ENCODE assay signal across 22 cellular contexts in genomic region chr2:190554357-190555006, GRCh38. TPM values are rescaled to one million over a fixed set of nuclear protein-coding genes. Genes with fewer than 3 reads are reported as not detected.
DNase-seq lines count a peak whose midpoint lies in the region; ATAC-seq, FAIRE-seq and TF ChIP-seq lines count a peak whose summit lies in the region.
"Had no signal": no experiment of that assay in that cellular context is flagged by ENCODE, and none has a peak within 500 bp of the region (broad histone marks: within the 10 kb centered on the region; RNA-seq: fewer than 3 reads in every experiment).

No MANE protein-coding gene starts in this region.

- no peak overlapping the region for H3K14ac ChIP-seq in mesenchymal stem cell (ENCODE audit: low read length in 2 of 2)

- H3K9ac ChIP-seq in HepG2 (ENCODE audit: insufficient read depth, low read depth, low read length) = no peak overlapping the region
- H3K9ac ChIP-seq in mesenchymal stem cell (ENCODE audit: low read length) = no peak overlapping the region
- H3K9ac ChIP-seq: BLaER1 had no signal

- H3K79me2 ChIP-seq in HepG2 (ENCODE audit: insufficient read depth, low read length) = no peaks in the 10 kb centered on the region

- TF ChIP-seq POLR2A in HepG2 (IDR thresholded peaks at IDR 0.05; ENCODE audit: insufficient read depth in 1 of 2, low read depth in 2 of 2, low read length in 2 of 2) = no peak
- TF ChIP-seq POLR2A in right lobe of liver (IDR thresholded peaks at IDR 0.05) = no peak

- H3K27ac ChIP-seq in HepG2 (ENCODE audit: extremely low read length, insufficient read depth, low read length) = no peak overlapping the region
- H3K27ac ChIP-seq in right lobe of liver = no peak overlapping the region
- no peak overlapping the region for H3K27ac ChIP-seq in mesenchymal stem cell (ENCODE audit: low read length, poor library complexity, severe bottlenecking)
- H3K27ac ChIP-seq: A549, BLaER1 had no signal

- H3K36me3 ChIP-seq in HepG2 (replicated peaks in 1 of 2; ENCODE audit: control insufficient read depth in 1 of 2, insufficient read depth in 2 of 2, low read length in 2 of 2) (no peaks in the 10 kb centered on the region), right lobe of liver (no peaks in the 10 kb centered on the region), mesenchymal stem cell (ENCODE audit: control insufficient read depth in 1 of 2, insufficient read depth in 2 of 2, low read depth in 1 of 2, low read length in 2 of 2) (no peaks in the 10 kb centered on the region)

- in situ Hi-C loops in HepG2 (cut with HindIII; ENCODE audit: extremely low pct_ligation_motif_present, low pct_unique_long_range_greater_than_20kb) = no loop called here

- H4K91ac ChIP-seq in mesenchymal stem cell (ENCODE audit: low read length) = no peak overlapping the region

- BruUV-seq in HepG2 (replicated peaks; lab: Mats Ljungman, UMichigan) = no TSS peak

- POLR2A ChIA-PET in HepG2 (lab: Yijun Ruan, JAX) = no interaction called here

- no peak overlapping the region for H3K4ac ChIP-seq in mesenchymal stem cell (ENCODE audit: low read depth in 1 of 2, low read length in 2 of 2)

- CTCF ChIA-PET in HepG2 (lab: Yijun Ruan, JAX; ENCODE audit: low intra/inter-chr PET ratio, low total read pairs) = no interaction called here

- peak; percentile 85 for ATAC-seq in HepG2
- ATAC-seq in right lobe of liver = no peak
- ATAC-seq: A549 had no signal

- peaks cover 15% of the 10 kb centered on the region for H3K4me1 ChIP-seq in HepG2 (ENCODE audit: insufficient read depth, low read length)
- no peaks in the 10 kb centered on the region for H3K4me1 ChIP-seq in right lobe of liver
- no peaks in the 10 kb centered on the region for H3K4me1 ChIP-seq in mesenchymal stem cell (ENCODE audit: control insufficient read depth, insufficient read depth, low read depth, low read length)
- H3K4me1 ChIP-seq: A549 had no signal

- H3K79me1 ChIP-seq in mesenchymal stem cell (replicated peaks; ENCODE audit: low read length, poor library complexity, severe bottlenecking) = no peaks in the 10 kb centered on the region

- H3K9me3 ChIP-seq in HepG2 (ENCODE audit: low read length) (no peaks in the 10 kb centered on the region), right lobe of liver (no peaks in the 10 kb centered on the region), mesenchymal stem cell (ENCODE audit: control insufficient read depth, low read length) (no peaks in the 10 kb centered on the region)

- H3K23ac ChIP-seq in mesenchymal stem cell (ENCODE audit: low read length in 2 of 2) = no peak overlapping the region

- TF ChIP-seq EP300 in HepG2 (IDR thresholded peaks at IDR 0.05; ENCODE audit: low read depth in 2 of 2, low read length in 2 of 2) (no peak), HepG2 (CRISPR knock-in tag; IDR thresholded peaks at IDR 0.05; ENCODE audit: borderline replicate concordance) (no peak)

- DNase-seq in HepG2 (ENCODE audit: low spot score) (peak; percentile 51), right lobe of liver (no peak), choroid plexus epithelial cell (ENCODE audit: low read depth) (peak; percentile 7), mesenchymal stem cell (no peak), D721Med (ENCODE audit: insufficient read length, low spot score) (no peak)
- DNase-seq in effector CD8-positive, alpha-beta T cell (lab: John Stamatoyannopoulos, UW) = no peak
- DNase-seq in stimulated activated naive CD4-positive, alpha-beta T cell treated with Interleukin-2 at 50 U/mL for 16 hours (lab: John Stamatoyannopoulos, UW) = no peak
- DNase-seq: CD4-positive, alpha-beta memory T cell; DND-41; GOT3; KG1; NCI-H1105 treated with DMSO at 0.1 percent for 48 hours; NCI-H1694; NCI-H446; NCI-H69; NK-92 treated with Interleukin-12 subunit alpha and Interleukin-12 subunit beta, amount 100 ng/mL, for 24 hours; Right ventricle myocardium superior; SW 1271 had no signal

- TF ChIP-seq RAD21 in HepG2 (CRISPR knock-in tag; IDR thresholded peaks at IDR 0.05) = no peak

- H2BK120ac ChIP-seq in mesenchymal stem cell (ENCODE audit: low read depth, low read length) = no peak overlapping the region

- H2BK5ac ChIP-seq in mesenchymal stem cell (ENCODE audit: low read depth, low read length, poor library complexity, severe bottlenecking) = no peak overlapping the region

- TF ChIP-seq CTCF in HepG2 (CRISPR knock-in tag; IDR thresholded peaks at IDR 0.05) (no peak), right lobe of liver (IDR thresholded peaks at IDR 0.05) (no peak), choroid plexus epithelial cell (conservative IDR thresholded peaks at IDR 0.05; ENCODE audit: low read depth, low read length) (no peak), D721Med (IDR thresholded peaks at IDR 0.05; ENCODE audit: insufficient read depth, missing control alignments) (no peak)

- peak overlapping the region; percentile 41 for H4K8ac ChIP-seq in mesenchymal stem cell (ENCODE audit: low read length)

- 0% methylated on average over 5 of the region's 7 CpGs for WGBS in HepG2 (ENCODE audit: low lambda C conversion rate)
- 100% methylated on average over 1 of the region's 7 CpGs for WGBS in right lobe of liver (ENCODE audit: insufficient coverage, low coverage, low lambda C conversion rate, missing lambda C conversion rate)
- WGBS in mesenchymal stem cell = 71% methylated on average over 7 of the region's 7 CpGs

- H2AFZ ChIP-seq in HepG2 (ENCODE audit: low read length) (no peak overlapping the region), mesenchymal stem cell (ENCODE audit: low read depth, low read length) (no peak overlapping the region)

- intact Hi-C loops in HepG2 (cut with micrococcal nuclease; ENCODE audit: unreplicated experiment) (no loop called here), right lobe of liver (cut with DNase I) (no loop called here)

- peak overlapping the region; percentile 60 for H3K4me2 ChIP-seq in HepG2 (ENCODE audit: low read depth, low read length)
- H3K4me2 ChIP-seq in mesenchymal stem cell (ENCODE audit: low read length, poor library complexity, severe bottlenecking) = no peak overlapping the region
- H3K4me2 ChIP-seq: A549, BLaER1 had no signal

- no peaks in the 10 kb centered on the region for H3K27me3 ChIP-seq in HepG2 (ENCODE audit: control insufficient read depth in 1 of 2, insufficient read depth in 2 of 2, low read length in 2 of 2)
- H3K27me3 ChIP-seq in right lobe of liver = no peaks in the 10 kb centered on the region
- H3K27me3 ChIP-seq in mesenchymal stem cell (ENCODE audit: control insufficient read depth in 1 of 2, insufficient read depth in 1 of 2, low read length in 2 of 2) = no peaks in the 10 kb centered on the region
- H3K27me3 ChIP-seq: BLaER1 had no signal

- H3K4me3 ChIP-seq in HepG2 (replicated peaks in 1 of 3; ENCODE audit: insufficient read depth in 1 of 3, low read depth in 2 of 3, low read length in 3 of 3) (peak overlapping the region in 1 of 3 experiments; percentile 12; a peak in 1 of 6 replicates), right lobe of liver (no peak overlapping the region), choroid plexus epithelial cell (ENCODE audit: low read depth, low read length) (no peak overlapping the region), mesenchymal stem cell (ENCODE audit: insufficient read depth in 1 of 2, low read depth in 1 of 2, low read length in 2 of 2) (no peak overlapping the region)
- H3K4me3 ChIP-seq: A549, BLaER1 had no signal

- no peak for FAIRE-seq in HepG2 (lab: Jason Lieb, UNC)
- FAIRE-seq in D721Med (lab: Jason Lieb, UNC) = no peak
- FAIRE-seq: A549, G401.6, RCC 7860 had no signal

- H4K20me1 ChIP-seq in HepG2 (ENCODE audit: insufficient read depth, low read length) = no peaks in the 10 kb centered on the region
- H4K20me1 ChIP-seq: BLaER1 had no signal

- H2BK15ac ChIP-seq in mesenchymal stem cell (ENCODE audit: low read depth, poor library complexity, severe bottlenecking) = no peak overlapping the region

- no peak overlapping the region for H3K18ac ChIP-seq in mesenchymal stem cell (ENCODE audit: low read depth in 1 of 2, low read length in 2 of 2)

- H2AK5ac ChIP-seq in mesenchymal stem cell (ENCODE audit: low read length, severe bottlenecking) = no peak overlapping the region

- no peak overlapping the region for H2BK12ac ChIP-seq in mesenchymal stem cell (ENCODE audit: low read length in 2 of 2)

TF ChIP-seq in HepG2, 621 proteins besides CTCF, POLR2A, EP300 and RAD21 (continues in another document):
- TF ChIP-seq ZNF550 (CRISPR knock-in tag; IDR thresholded peaks at IDR 0.05; ENCODE audit: borderline replicate concordance) (no peak), YY1 (IDR thresholded peaks at IDR 0.05; ENCODE audit: insufficient read depth, insufficient replicate concordance, low read depth, low read length) (peak; percentile 40)

RNA-seq across cellular contexts. Expression of gene NEMP2, which starts 20.0 kb away (rescaled TPM):
- total RNA-seq in HepG2 (2016; rRNA removed; fragmentation: Illumina TruSeq; extraction: Trizol) (7.8 and 9.8 TPM in 2 replicates), right lobe of liver (1 to 10 TPM; 2.0 to 4.1 (median 2.7) TPM)
- 3.3 and 4.6 TPM in 2 replicates for total RNA-seq in HepG2 (2016; cell fraction: cytosol; rRNA removed; fragmentation: Illumina TruSeq; extraction: Trizol; ENCODE audit: low read depth)
- total RNA-seq in HepG2 (2016; cell fraction: insoluble cytoplasmic fraction; rRNA removed; fragmentation: Illumina TruSeq; extraction: Trizol) = 8.3 and 9.0 TPM in 2 replicates
- total RNA-seq in HepG2 (2016; cell fraction: membrane; rRNA removed; fragmentation: Illumina TruSeq; extraction: Trizol) = 6.5 and 7.6 TPM in 2 replicates
- 9.1 and 11.4 TPM in 2 replicates for total RNA-seq in HepG2 (2016; cell fraction: nucleus; rRNA removed; fragmentation: Illumina TruSeq; extraction: Trizol)
- polyA plus RNA-seq in HepG2 (2011; rRNA removed) = 2.4 and 3.3 TPM in 2 replicates
- 1.9 and 4.3 TPM in 2 replicates for polyA plus RNA-seq in HepG2 (2011; cell fraction: cytosol; rRNA removed)
- 1.3 and 2.1 TPM in 2 replicates for polyA plus RNA-seq in HepG2 (2011; cell fraction: nucleus; rRNA removed)
- 4.0 and 10.3 TPM in 2 replicates for polyA plus RNA-seq in HepG2 (2012)
- polyA plus RNA-seq in HepG2 (2016; cell fraction: cytosol; fragmentation: Illumina TruSeq; extraction: Trizol; ENCODE audit: low read depth) = 1.8 and 2.3 TPM in 2 replicates
- 5.0 and 6.7 TPM in 2 replicates for polyA plus RNA-seq in HepG2 (2016; cell fraction: insoluble cytoplasmic fraction; fragmentation: Illumina TruSeq; extraction: Trizol; ENCODE audit: low read depth)
- 3.9 and 4.2 TPM in 2 replicates for polyA plus RNA-seq in HepG2 (2016; cell fraction: membrane; fragmentation: Illumina TruSeq; extraction: Trizol; ENCODE audit: low read depth)
- polyA plus RNA-seq in HepG2 (2016; cell fraction: nucleus; fragmentation: Illumina TruSeq; extraction: Trizol; ENCODE audit: insufficient read depth, low read depth) = 5.9 and 7.7 TPM in 2 replicates
- 11.9 and 13.0 TPM in 2 replicates for polyA minus RNA-seq in HepG2 (2011; rRNA and poly(A)+ RNA removed; ENCODE audit: low replicate concordance)
- polyA minus RNA-seq in HepG2 (2011; cell fraction: cytosol; rRNA and poly(A)+ RNA removed) = 4.2 and 8.0 TPM in 2 replicates
- 16.9 and 24.9 TPM in 2 replicates for polyA minus RNA-seq in HepG2 (2011; cell fraction: nucleus; rRNA and poly(A)+ RNA removed)
- polyA plus RNA-seq in mesenchymal stem cell (2013, experiment 1 of 2) = 1.2 TPM
- polyA plus RNA-seq in mesenchymal stem cell (2013, experiment 2 of 2) = 1.1 TPM

Comparison
In these comparisons a context has a peak if more than half of its experiments do, and no peak if none do; other contexts are left out.
1. DNase-seq: peak in HepG2 (single experiment) and choroid plexus epithelial cell (single experiment); none in right lobe of liver (0 of 3), mesenchymal stem cell (single experiment), D721Med (single experiment), effector CD8-positive, alpha-beta T cell (single experiment) and stimulated activated naive CD4-positive, alpha-beta T cell treated with Interleukin-2 at 50 U/mL for 16 hours (single experiment).